8 cellular contexts compared by ENCODE assay signal in genomic region chr2:64637000-64637628, GRCh38. TPM values are rescaled to one million over a fixed set of nuclear protein-coding genes. Genes with fewer than 3 reads are reported as not detected.
DNase-seq lines count a peak whose midpoint lies in the region; ATAC-seq, FAIRE-seq and TF ChIP-seq lines count a peak whose summit lies in the region.

No MANE protein-coding gene starts in this region.

- H3K9me1 ChIP-seq in K562 (ENCODE audit: control insufficient read depth, insufficient read depth, low read length), result no peaks in the 10 kb centered on the region

- no peak overlapping the region for H2AFZ ChIP-seq in K562 (ENCODE audit: low read depth, low read length)

- BruUV-seq in K562 (replicated peaks; lab: Mats Ljungman, UMichigan), result no TSS peak

- no peak overlapping the region for H3K9ac ChIP-seq in K562 (ENCODE audit: insufficient read depth in 1 of 2, low read depth in 2 of 2, low read length in 2 of 2)

- no peaks in the 10 kb centered on the region for H3K27me3 ChIP-seq in K562 (ENCODE audit: control insufficient read depth in 2 of 2, insufficient read depth in 2 of 2, low read length in 2 of 2)

- peaks cover 67% of the 10 kb centered on the region for H3K36me3 ChIP-seq in K562 (ENCODE audit: control insufficient read depth, insufficient read depth, low read length)

- no peak for TF ChIP-seq POLR2A in K562 (conservative IDR thresholded peaks at IDR 0.05)

- DNase-seq in CD14-positive monocyte (ENCODE audit: low spot score) (no peak), K562 (ENCODE audit: extremely low read depth in 1 of 4, low spot score in 3 of 4) (no peak), NCI-H1105 (lab: John Stamatoyannopoulos, UW) (no peak), C1 segment of cervical spinal cord (lab: John Stamatoyannopoulos, UW) (no peak), HCEC 1CT (no peak), coronary artery (ENCODE audit: low spot score) (no peak)

- TF ChIP-seq RAD21 in K562 (CRISPR knock-in tag; conservative IDR thresholded peaks at IDR 0.05 in 1 of 2, IDR thresholded peaks at IDR 0.05 in 1 of 2), result no peak

- H3K4me1 Mint-ChIP-seq in CD14-positive monocyte, result peaks cover 73% of the 10 kb centered on the region

- H3K4me3 Mint-ChIP-seq in CD14-positive monocyte, result peak overlapping the region in 1 of 2 donors; percentile 65

- 0 out of 2 replicates have a peak, but pooled peaks cover 7% of the 10 kb centered on the region for H4K20me1 ChIP-seq in K562 (replicated peaks; ENCODE audit: control insufficient read depth, insufficient read depth, low read length)

- TF ChIP-seq CTCF in CD14-positive monocyte (IDR thresholded peaks at IDR 0.05), result no peak
- TF ChIP-seq CTCF in K562 (IDR thresholded peaks at IDR 0.05 in 2 of 3, conservative IDR thresholded peaks at IDR 0.05 in 1 of 3; ENCODE audit: insufficient read depth in 2 of 3, low read depth in 1 of 3, low read length in 3 of 3), result no peak
- TF ChIP-seq CTCF in coronary artery (IDR thresholded peaks at IDR 0.05), result no peak

- peaks cover 0 to 1% (median 0%) of the 10 kb centered on the region in 7 donors for H3K9me3 Mint-ChIP-seq in CD14-positive monocyte

- CTCF ChIA-PET in K562 (lab: Yijun Ruan, JAX; ENCODE audit: low intra/inter-chr PET ratio), result no interaction called here

- intact Hi-C loops in CD14-positive monocyte (cut with micrococcal nuclease), result no loop called here
- intact Hi-C loops in K562 (cut with micrococcal nuclease), result no loop called here

- H3K4me2 ChIP-seq in K562 (ENCODE audit: insufficient read depth, low read length), result no peak overlapping the region

- H3K4me3 ChIP-seq in K562, result no peak overlapping the region
- no peak overlapping the region for H3K4me3 ChIP-seq in coronary artery

- H3K27ac ChIP-seq in K562 (ENCODE audit: extremely low read depth, low read depth, low read length) (no peak overlapping the region), coronary artery (no peak overlapping the region)

- H3K79me2 ChIP-seq in K562 (ENCODE audit: control insufficient read depth, insufficient read depth, low read length), result peaks cover 90% of the 10 kb centered on the region

- in situ Hi-C loops in K562 (cut with MboI), result no loop called here

- H3K9me3 ChIP-seq in K562 (replicated peaks; ENCODE audit: control insufficient read depth, insufficient read depth, low read depth, low read length), result no peaks in the 10 kb centered on the region

- peak overlapping the region; percentile 86 to 95 (median 93) for H3K27ac Mint-ChIP-seq in CD14-positive monocyte

- FAIRE-seq in K562 (lab: Jason Lieb, UNC), result no peak

- peaks cover 58 to 59% of the 10 kb centered on the region in 2 donors for H3K36me3 Mint-ChIP-seq in CD14-positive monocyte

- H3K27me3 Mint-ChIP-seq in CD14-positive monocyte (ENCODE audit: low read depth in 3 of 3), result no peaks in the 10 kb centered on the region

- peaks cover 22 to 51% of the 10 kb centered on the region in 2 experiments for H3K4me1 ChIP-seq in K562 (replicated peaks in 1 of 2; ENCODE audit: control insufficient read depth in 2 of 2, insufficient read depth in 2 of 2, low read length in 2 of 2)

- ATAC-seq in GM19372 (IDR thresholded peaks at IDR 0.05; ENCODE audit: low read depth, unreplicated experiment), result peak; percentile 58
- ATAC-seq in HG03196 (IDR thresholded peaks at IDR 0.05; ENCODE audit: unreplicated experiment), result peak; percentile 49
- ATAC-seq in K562, result no peak

- WGBS in K562 (ENCODE audit: insufficient coverage, low coverage, missing lambda C conversion rate), result 76% methylated on average over 9 of the region's 9 CpGs

- no peak for TF ChIP-seq EP300 in K562 (IDR thresholded peaks at IDR 0.05; ENCODE audit: low read length)

- POLR2A ChIA-PET in K562 (lab: Yijun Ruan, JAX), result interaction anchor here (0.6 to 2.5 kb wide), 5 partner anchors 11 to 692 kb away, joined by 3 to 10 read pairs (median 4); partner anchors contain the start of gene SERTAD2

TF ChIP-seq in K562, 482 proteins besides CTCF, POLR2A, EP300 and RAD21:
- TF ChIP-seq ZNF140 (CRISPR knock-in tag; IDR thresholded peaks at IDR 0.05) (no peak), RFX1 (IDR thresholded peaks at IDR 0.05) (peak; percentile 21; the same call in 1 of the 2 replicates)

RNA-seq across cellular contexts. Expression of gene SERTAD2, which starts 16.6 kb away (rescaled TPM):
- 1 to 10 TPM; 8.5 to 8.8 TPM for polyA plus RNA-seq in CD14-positive monocyte
- total RNA-seq in K562 (2011; cell fraction: chromatin; rRNA removed; ENCODE audit: low replicate concordance), result 9.0 and 18.6 TPM in 2 replicates
- total RNA-seq in K562 (2011; cell fraction: nucleolus; rRNA removed), result 8.2 and 9.5 TPM in 2 replicates
- total RNA-seq in K562 (2011; cell fraction: nucleoplasm; rRNA removed), result 17.8 and 37.0 TPM in 2 replicates
- total RNA-seq in K562 (2014; rRNA removed), result 5.3 and 5.9 TPM in 2 replicates
- total RNA-seq in K562 (2014; rRNA removed; fragmentation: Illumina TruSeq; extraction: Trizol), result 5.7 and 6.1 TPM in 2 replicates
- total RNA-seq in K562 (2015; rRNA removed; fragmentation: Illumina TruSeq; extraction: Trizol), result 6.5 and 7.1 TPM in 2 replicates
- total RNA-seq in K562 (2021), result 11.3 and 11.6 TPM in 2 replicates
- 5.9 and 6.6 TPM in 2 replicates for polyA plus RNA-seq in K562 (2011; rRNA removed)
- polyA plus RNA-seq in K562 (2011; cell fraction: cytosol; rRNA removed), result 6.1 and 8.2 TPM in 2 replicates
- 5.4 and 7.0 TPM in 2 replicates for polyA plus RNA-seq in K562 (2011; cell fraction: nucleus; rRNA removed)
- polyA plus RNA-seq in K562 (2012), result 10.7 and 11.1 TPM in 2 replicates
- 9.4 and 12.5 TPM in 2 replicates for polyA plus RNA-seq in K562 (2014; fragmentation: Illumina TruSeq; extraction: Trizol)
- polyA plus RNA-seq in K562 (2014; fragmentation: Nextera tagmentation; extraction: Ambion mirVana), result 1 to 10 TPM; 3.0 to 3.4 TPM
- polyA plus RNA-seq in K562 (2014; rRNA removed), result 6.3 and 7.5 TPM in 2 replicates
- 11.4 and 12.5 TPM in 2 replicates for polyA minus RNA-seq in K562 (2011; rRNA and poly(A)+ RNA removed)
- 5.9 and 8.6 TPM in 2 replicates for polyA minus RNA-seq in K562 (2011; cell fraction: cytosol; rRNA and poly(A)+ RNA removed)
- 7.7 and 10.0 TPM in 2 replicates for polyA minus RNA-seq in K562 (2011; cell fraction: nucleus; rRNA and poly(A)+ RNA removed)
